In the genomic region with DNA sequence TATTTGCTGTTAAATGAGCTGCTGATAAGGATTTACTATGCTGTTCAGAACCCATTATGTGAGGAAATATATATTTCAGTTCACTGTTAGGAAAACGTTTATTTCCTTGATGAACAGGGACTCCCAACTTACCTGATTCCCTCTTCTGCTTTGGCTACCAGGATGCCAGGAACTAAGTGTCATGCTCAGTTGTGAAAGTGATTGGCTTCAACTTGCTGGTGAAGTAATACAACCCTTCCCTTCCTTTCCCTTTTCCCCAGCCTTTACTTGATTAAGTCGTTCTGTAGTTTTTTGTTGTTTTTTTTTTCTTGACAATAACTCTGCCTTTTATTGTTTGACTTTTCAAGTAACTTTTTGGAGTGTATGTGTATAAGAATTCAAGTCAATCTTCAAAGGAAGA, we compare ENCODE assay signal across 12 cellular contexts. TPM values are rescaled to one million over a fixed set of nuclear protein-coding genes. Genes with fewer than 3 reads are reported as not detected.
DNase-seq lines count a peak whose midpoint lies in the region; ATAC-seq, FAIRE-seq and TF ChIP-seq lines count a peak whose summit lies in the region.
"Had no signal": no experiment of that assay in that cellular context is flagged by ENCODE, and none has a peak within 500 bp of the region (broad histone marks: within the 10 kb centered on the region; RNA-seq: fewer than 3 reads in every experiment).

No MANE protein-coding gene starts in this region.

- H3F3A ChIP-seq in PC-3 (ENCODE audit: low read length, unreplicated experiment) = no peaks in the 10 kb centered on the region

- H2AFZ ChIP-seq in keratinocyte (ENCODE audit: control insufficient read depth, low read length) = no peak overlapping the region
- no peak overlapping the region for H2AFZ ChIP-seq in PC-3 (ENCODE audit: low read length)

- H4K20me1 ChIP-seq in keratinocyte (ENCODE audit: control insufficient read depth, extremely low read depth, insufficient read depth, low read length) (peaks cover 2% of the 10 kb centered on the region), PC-3 (ENCODE audit: low read length) (0 out of 2 replicates have a peak, but pooled peaks cover 2% of the 10 kb centered on the region)

- H3K27ac ChIP-seq in keratinocyte (ENCODE audit: control insufficient read depth, insufficient read depth, low read length) = no peak overlapping the region
- H3K27ac ChIP-seq in PC-3 (ENCODE audit: low read length) = no peak overlapping the region

- FAIRE-seq in bronchial epithelial cell (lab: Jason Lieb, UNC) (no peak), keratinocyte (lab: Jason Lieb, UNC) (peak; percentile 65)
- FAIRE-seq: H54 had no signal

- dilution Hi-C loops in keratinocyte (cut with MboI; ENCODE audit: extremely low pct_ligation_motif_present, low sequenced_read_pairs) = no loop called here

- no peak overlapping the region for H3K4me3 Mint-ChIP-seq in Calu3 (ENCODE audit: low read depth, unreplicated experiment)

- no peak overlapping the region for H3K27ac Mint-ChIP-seq in Calu3 (ENCODE audit: unreplicated experiment)

- H3K9me1 ChIP-seq in keratinocyte (ENCODE audit: control insufficient read depth, extremely low read depth, insufficient read depth, low read length) = peaks cover 2% of the 10 kb centered on the region

- no peaks in the 10 kb centered on the region for H3K4me1 ChIP-seq in keratinocyte (ENCODE audit: control insufficient read depth, extremely low read depth, insufficient read depth, low read length)
- no peaks in the 10 kb centered on the region; the same call in 1 of the 2 replicates for H3K4me1 ChIP-seq in PC-3 (ENCODE audit: insufficient read depth, low read length)

- H3K36me3 ChIP-seq in bronchial epithelial cell (ENCODE audit: control insufficient read depth, insufficient read depth, low read length) = no peaks in the 10 kb centered on the region
- peaks cover 0 to 4% of the 10 kb centered on the region in 2 experiments for H3K36me3 ChIP-seq in keratinocyte (ENCODE audit: control insufficient read depth in 2 of 2, extremely low read depth in 1 of 2, insufficient read depth in 2 of 2, low read length in 2 of 2)
- H3K36me3 ChIP-seq in PC-3 (ENCODE audit: low read depth, low read length) = no peaks in the 10 kb centered on the region

- BruUV-seq in Calu3 (replicated peaks; lab: Mats Ljungman, UMichigan) (no TSS peak), PC-3 (replicated peaks; lab: Mats Ljungman, UMichigan) (no TSS peak)

- POLR2A ChIA-PET in PC-3 (lab: Charles Lee; ENCODE audit: unreplicated experiment) = no interaction called here

- DNase-seq in bronchial epithelial cell (ENCODE audit: low read depth) (peak; percentile 67), fibroblast of gingiva (ENCODE audit: low read depth) (peak; percentile 4), keratinocyte (ENCODE audit: low read depth, low spot score) (no peak), sciatic nerve (ENCODE audit: low spot score) (no peak), Calu3 (no peak), PC-3 (no peak)
- no peak for DNase-seq in activated CD4-positive, alpha-beta T cell treated with anti-CD3 and anti-CD28 coated beads, Interleukin-2, amount 50 U/mL, for 1 hour
- DNase-seq: AML-193, NCI-H1417, NCI-H2029 treated with DMSO at 0.1 percent for 48 hours, NCI-H510A had no signal

- H3K9ac ChIP-seq in keratinocyte (ENCODE audit: control insufficient read depth, extremely low read depth, insufficient read depth, low read length) = no peak overlapping the region
- no peak overlapping the region for H3K9ac ChIP-seq in PC-3 (ENCODE audit: low read length)

- H3K27me3 ChIP-seq in bronchial epithelial cell (ENCODE audit: control insufficient read depth, insufficient read depth, low read length) (no peaks in the 10 kb centered on the region), keratinocyte (ENCODE audit: control insufficient read depth, extremely low read depth, insufficient read depth, low read length) (no peaks in the 10 kb centered on the region), PC-3 (ENCODE audit: low read length) (no peaks in the 10 kb centered on the region)

- H3K9me3 ChIP-seq in keratinocyte (ENCODE audit: control insufficient read depth, low read depth, low read length) (no peaks in the 10 kb centered on the region), PC-3 (ENCODE audit: low read length) (no peaks in the 10 kb centered on the region)

- no peaks in the 10 kb centered on the region for H3K27me3 Mint-ChIP-seq in Calu3 (ENCODE audit: unreplicated experiment)

- no peaks in the 10 kb centered on the region for H3K9me2 ChIP-seq in PC-3 (replicated peaks; ENCODE audit: low read length)

- no peaks in the 10 kb centered on the region for H3K9me3 Mint-ChIP-seq in Calu3 (ENCODE audit: low read depth, unreplicated experiment)

- no peaks in the 10 kb centered on the region for H3K36me3 Mint-ChIP-seq in Calu3 (ENCODE audit: insufficient read depth, unreplicated experiment)

- H3K79me2 ChIP-seq in keratinocyte (ENCODE audit: control insufficient read depth, insufficient read depth, low read length) = peaks cover 79% of the 10 kb centered on the region
- H3K79me2 ChIP-seq in PC-3 (ENCODE audit: low read length) = peaks cover 63% of the 10 kb centered on the region

- ATAC-seq in sciatic nerve (peak; percentile 41), PC-3 (no peak)

- H3K4me3 ChIP-seq in bronchial epithelial cell (ENCODE audit: low read depth, low read length) (no peak overlapping the region), keratinocyte (ENCODE audit: control insufficient read depth in 2 of 3, extremely low read depth in 1 of 3, insufficient read depth in 2 of 3, low read depth in 1 of 3, low read length in 3 of 3) (no peak overlapping the region), PC-3 (ENCODE audit: low read length) (no peak overlapping the region)

- H3K4me2 ChIP-seq in keratinocyte (ENCODE audit: control insufficient read depth, extremely low read depth, insufficient read depth, low read depth, low read length) (no peak overlapping the region), PC-3 (ENCODE audit: low read length) (no peak overlapping the region)

- TF ChIP-seq CTCF in bronchial epithelial cell (IDR thresholded peaks at IDR 0.05; ENCODE audit: insufficient read depth, low read length, severe bottlenecking) = no peak
- TF ChIP-seq CTCF in keratinocyte (optimal IDR thresholded peaks at IDR 0.05 in 1 of 3, IDR thresholded peaks at IDR 0.05 in 1 of 3, conservative IDR thresholded peaks at IDR 0.05 in 1 of 3; ENCODE audit: extremely low read depth in 1 of 3, insufficient read depth in 2 of 3, low read length in 3 of 3) = no peak
- TF ChIP-seq CTCF in Calu3 (IDR thresholded peaks at IDR 0.05; ENCODE audit: unreplicated experiment) = no peak
- no peak for TF ChIP-seq CTCF in PC-3 (conservative IDR thresholded peaks at IDR 0.05; ENCODE audit: low read depth, low read length)

- CTCF ChIA-PET in Calu3 (lab: Charles Lee) (no interaction called here), PC-3 (lab: Charles Lee) (no interaction called here)

- peaks cover 10% of the 10 kb centered on the region for H3K4me1 Mint-ChIP-seq in Calu3 (ENCODE audit: low read depth, unreplicated experiment)

- intact Hi-C loops in sciatic nerve (cut with DNase I) (no loop called here), Calu3 (cut with micrococcal nuclease; ENCODE audit: unreplicated experiment) (no loop called here), PC-3 (cut with micrococcal nuclease) (no loop called here)

RNA-seq across cellular contexts. Expression of a gene that starts 19.5 kb away (rescaled TPM):
- total RNA-seq in bronchial epithelial cell (26.9 and 28.0 TPM in 2 replicates), sciatic nerve (42.1 TPM), Calu3 (2022) (12.3 and 16.3 TPM in 2 replicates), PC-3 (2014; rRNA removed) (14.0 and 18.3 TPM in 2 replicates)
- polyA plus RNA-seq in keratinocyte = 89.6 to 114 TPM (median 91.1 TPM) in 3 replicates
- 49.9 TPM for polyA plus RNA-seq in keratinocyte (2011; ENCODE audit: low read depth)
- 52.4 and 67.0 TPM in 2 replicates for polyA plus RNA-seq in keratinocyte (2011; cell fraction: cytosol; rRNA removed)
- polyA plus RNA-seq in keratinocyte (2011; cell fraction: nucleus; rRNA removed) = 196 and 207 TPM in 2 replicates
- polyA plus RNA-seq in keratinocyte (2012; ENCODE audit: low replicate concordance) = 54.4 and 62.2 TPM in 2 replicates
- 103 to 196 TPM (median 173 TPM) in 3 replicates for polyA minus RNA-seq in keratinocyte
- 91.5 TPM for polyA minus RNA-seq in keratinocyte (2011; cell fraction: cytosol; rRNA and poly(A)+ RNA removed)
- polyA minus RNA-seq in keratinocyte (2011; cell fraction: nucleus; rRNA and poly(A)+ RNA removed) = 138 and 206 TPM in 2 replicates

Comparison
In these comparisons a context has a peak if more than half of its experiments do, and no peak if none do; other contexts are left out.
1. DNase-seq: peak in bronchial epithelial cell (single experiment) and fibroblast of gingiva (single experiment); none in keratinocyte (single experiment), sciatic nerve (single experiment), Calu3 (single experiment), PC-3 (single experiment) and activated CD4-positive, alpha-beta T cell treated with anti-CD3 and anti-CD28 coated beads, Interleukin-2, amount 50 U/mL, for 1 hour (single experiment).